ENCODE assay signal across 17 cellular contexts in the genomic region with DNA sequence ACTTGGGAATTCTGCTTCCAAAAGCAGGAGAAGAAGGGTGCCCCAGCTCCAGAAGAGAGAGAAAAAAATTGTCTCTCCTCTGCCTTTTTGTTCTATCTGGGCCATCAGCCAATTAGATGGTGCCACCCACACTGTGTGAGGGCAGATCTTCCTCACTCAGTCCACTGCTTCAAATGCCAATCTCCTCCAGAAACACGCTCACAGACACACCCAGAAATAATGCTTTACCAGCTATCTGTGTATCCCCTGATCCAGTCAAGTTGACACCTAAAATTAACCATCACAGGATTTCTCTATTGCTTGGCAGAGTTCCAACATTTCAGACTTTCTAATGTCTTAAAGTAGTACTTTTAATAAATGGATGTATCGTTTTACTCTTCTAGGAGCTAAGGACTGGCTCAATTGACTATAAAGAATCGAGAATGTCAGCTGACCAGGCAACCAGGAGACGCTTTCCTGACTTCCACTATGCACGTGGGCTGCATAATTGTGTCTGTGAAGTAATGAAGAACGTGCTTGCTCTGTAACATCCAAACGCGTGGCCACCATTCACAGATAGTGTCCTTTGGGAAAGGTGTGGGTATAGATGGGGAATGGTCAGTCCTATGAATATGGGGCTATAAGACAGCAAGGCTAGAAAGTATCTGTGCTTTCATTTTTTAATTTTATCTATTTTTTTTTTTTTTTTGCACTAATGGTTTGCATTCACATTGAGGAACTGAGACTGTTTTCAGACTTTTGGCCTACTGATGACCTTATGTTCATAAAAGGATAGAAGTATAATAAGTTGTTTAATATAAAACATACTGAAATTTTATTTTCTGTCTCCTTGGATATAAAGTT. TPM values are rescaled to one million over a fixed set of nuclear protein-coding genes. Genes with fewer than 3 reads are reported as not detected.
DNase-seq lines count a peak whose midpoint lies in the region; ATAC-seq and TF ChIP-seq lines count a peak whose summit lies in the region.
"Had no signal": no experiment of that assay in that cellular context is flagged by ENCODE, and none has a peak within 500 bp of the region (broad histone marks: within the 10 kb centered on the region; RNA-seq: fewer than 3 reads in every experiment).

No MANE protein-coding gene starts in this region.

- H3K36me3 ChIP-seq in Karpas-422 (ENCODE audit: insufficient read depth, low read length): no peaks in the 10 kb centered on the region; the same call in 1 of the 2 replicates

- no peak overlapping the region for H2AFZ ChIP-seq in Karpas-422 (ENCODE audit: low read length)

- no peak overlapping the region for H3K27ac ChIP-seq in Karpas-422 (ENCODE audit: low read length)
- H3K27ac ChIP-seq: HL-60 had no signal

- no peaks in the 10 kb centered on the region for H3K9me3 ChIP-seq in Karpas-422 (ENCODE audit: low read length)

- peak overlapping the region; percentile 18 for H3K4me2 ChIP-seq in Karpas-422 (ENCODE audit: low read depth, low read length, poor library complexity, severe bottlenecking)

- in situ Hi-C loops in GM13976 (cut with MboI; ENCODE audit: low sequenced_read_pairs, unreplicated experiment): no loop called here

- DNase-seq in GM13976 (ENCODE audit: low spot score): peak; percentile 33
- peak; percentile 55 for DNase-seq in Karpas-422
- peak; percentile 13 for DNase-seq in midbrain (lab: John Stamatoyannopoulos, UW)
- no peak for DNase-seq in AG08395 (ENCODE audit: low spot score)
- DNase-seq in NCI-H2107 (lab: John Stamatoyannopoulos, UW): no peak
- DNase-seq in NCI-H774 (lab: John Stamatoyannopoulos, UW): no peak
- DNase-seq: activated CD4-positive, alpha-beta memory T cell treated with anti-CD3 and anti-CD28 coated beads for 36 hours; activated naive CD4-positive, alpha-beta T cell treated with anti-CD3 and anti-CD28 coated beads, Interleukin-2, amount 10 ng/mL, durations not matched to agents 7 days and 5 days; CD8-positive, alpha-beta memory T cell; cerebellar nuclear complex; GOT3; NCI-H1105 treated with DMSO at 0.1 percent for 48 hours; small intestine; T-helper 2 cell had no signal

- no peaks in the 10 kb centered on the region for H4K20me1 ChIP-seq in Karpas-422 (ENCODE audit: insufficient read depth, low read depth, low read length)

- H3K9me2 ChIP-seq in Karpas-422 (replicated peaks; ENCODE audit: insufficient read depth, low read length): no peaks in the 10 kb centered on the region

- H3K9ac ChIP-seq in Karpas-422 (ENCODE audit: low read length): no peak overlapping the region

- H3K79me2 ChIP-seq in Karpas-422 (ENCODE audit: low read length): no peaks in the 10 kb centered on the region

- ATAC-seq in GM21390 (IDR thresholded peaks at IDR 0.05; ENCODE audit: unreplicated experiment) (peak; percentile 65), GM18519 (IDR thresholded peaks at IDR 0.05; ENCODE audit: low FRiP score, unreplicated experiment) (no peak)

- no peaks in the 10 kb centered on the region for H3K27me3 ChIP-seq in Karpas-422 (ENCODE audit: low read length)

- no peak overlapping the region for H3K4me3 ChIP-seq in Karpas-422 (ENCODE audit: low read length)

- H3K4me1 ChIP-seq in Karpas-422 (ENCODE audit: low read length): peaks cover 33% of the 10 kb centered on the region

- TF ChIP-seq CTCF in GM13976 (IDR thresholded peaks at IDR 0.05; ENCODE audit: borderline replicate concordance, control extremely low read depth, extremely low read depth, insufficient read depth, missing control alignments): no peak

RNA-seq across cellular contexts. Expression of a gene that starts 9.9 kb away (rescaled TPM):
- total RNA-seq in Karpas-422 (2014; rRNA removed; shearing (Covaris generic); ENCODE audit: low replicate concordance): 53.2 and 85.2 TPM in 2 replicates

RNA-seq across cellular contexts. Expression of a gene that starts 41.3 kb away (rescaled TPM):
- total RNA-seq in Karpas-422 (2014; rRNA removed; shearing (Covaris generic); ENCODE audit: low replicate concordance): 222 and 271 TPM in 2 replicates

Comparison
In these comparisons a context has a peak if more than half of its experiments do, and no peak if none do; other contexts are left out.
1. DNase-seq: peak in GM13976 (single experiment), Karpas-422 (single experiment) and midbrain (single experiment); none in AG08395 (single experiment), NCI-H2107 (single experiment) and NCI-H774 (single experiment).